In genomic region chr1:194362327-194362726, GRCh38 we compare ENCODE assay signal across 25 cellular contexts.
DNase-seq lines count a peak whose midpoint lies in the region; ATAC-seq and TF ChIP-seq lines count a peak whose summit lies in the region.
"Had no signal": no experiment of that assay in that cellular context is flagged by ENCODE, and none has a peak within 500 bp of the region (broad histone marks: within the 10 kb centered on the region; RNA-seq: fewer than 3 reads in every experiment).

No MANE protein-coding gene starts in this region.

- H3K4me1 Mint-ChIP-seq in mesothelial cell of epicardium: peaks cover 24% of the 10 kb centered on the region
- H3K4me1 Mint-ChIP-seq: CD14-positive monocyte; CD4-positive, alpha-beta memory T cell; CD4-positive, CD25-positive, alpha-beta regulatory T cell; CD8-positive, alpha-beta memory T cell had no signal

- peak overlapping the region; percentile 19 for H3K27ac Mint-ChIP-seq in mesothelial cell of epicardium
- H3K27ac Mint-ChIP-seq: CD14-positive monocyte; CD4-positive, alpha-beta memory T cell; CD4-positive, CD25-positive, alpha-beta regulatory T cell; CD8-positive, alpha-beta memory T cell had no signal

- H4K20me1 ChIP-seq in OCI-LY1 (ENCODE audit: insufficient read depth, low read length) (no peaks in the 10 kb centered on the region), SU-DHL-6 (ENCODE audit: low read depth, low read length) (no peaks in the 10 kb centered on the region), Karpas-422 (ENCODE audit: insufficient read depth, low read depth, low read length) (no peaks in the 10 kb centered on the region), PC-3 (ENCODE audit: low read length) (no peaks in the 10 kb centered on the region)
- H4K20me1 ChIP-seq: BLaER1 had no signal

- no peaks in the 10 kb centered on the region for H3K27me3 Mint-ChIP-seq in mesothelial cell of epicardium (ENCODE audit: low read depth)
- H3K27me3 Mint-ChIP-seq: CD4-positive, alpha-beta memory T cell; CD8-positive, alpha-beta memory T cell had no signal

- H3F3A ChIP-seq in OCI-LY1 (ENCODE audit: insufficient read depth, low read length) (no peaks in the 10 kb centered on the region), SU-DHL-6 (ENCODE audit: insufficient read depth) (no peaks in the 10 kb centered on the region), PC-3 (ENCODE audit: low read length, unreplicated experiment) (no peaks in the 10 kb centered on the region)

- 37% methylated on average over 4 of the region's 4 CpGs for WGBS in right cardiac atrium

- peaks cover 4% of the 10 kb centered on the region for H3K36me3 Mint-ChIP-seq in mesothelial cell of epicardium
- H3K36me3 Mint-ChIP-seq: CD14-positive monocyte; CD4-positive, alpha-beta memory T cell; CD4-positive, CD25-positive, alpha-beta regulatory T cell; CD8-positive, alpha-beta memory T cell had no signal

- H3K36me3 ChIP-seq in left ventricle myocardium inferior (no peaks in the 10 kb centered on the region), OCI-LY1 (ENCODE audit: insufficient read depth, low read length) (no peaks in the 10 kb centered on the region), SU-DHL-6 (ENCODE audit: low read length) (no peaks in the 10 kb centered on the region), Karpas-422 (ENCODE audit: insufficient read depth, low read length) (no peaks in the 10 kb centered on the region), PC-3 (ENCODE audit: low read depth, low read length) (no peaks in the 10 kb centered on the region)
- H3K36me3 ChIP-seq: BE2C, BLaER1 had no signal

- ATAC-seq in right cardiac atrium (no peak), PC-3 (no peak)
- ATAC-seq: GM12878 had no signal

- H3K79me2 ChIP-seq in OCI-LY1 (ENCODE audit: insufficient read depth, low read length) (no peaks in the 10 kb centered on the region), SU-DHL-6 (ENCODE audit: insufficient read depth, low read length) (no peaks in the 10 kb centered on the region), Karpas-422 (ENCODE audit: low read length) (no peaks in the 10 kb centered on the region), PC-3 (ENCODE audit: low read length) (no peaks in the 10 kb centered on the region)

- H3K9me3 ChIP-seq in left ventricle myocardium inferior (replicated peaks): no peaks in the 10 kb centered on the region
- no peaks in the 10 kb centered on the region for H3K9me3 ChIP-seq in right cardiac atrium (ENCODE audit: control insufficient read depth, low read length)
- no peaks in the 10 kb centered on the region for H3K9me3 ChIP-seq in OCI-LY1 (ENCODE audit: low read length)
- H3K9me3 ChIP-seq in SU-DHL-6 (ENCODE audit: insufficient read depth, low read length): no peaks in the 10 kb centered on the region
- H3K9me3 ChIP-seq in Karpas-422 (ENCODE audit: low read length): no peaks in the 10 kb centered on the region
- no peaks in the 10 kb centered on the region for H3K9me3 ChIP-seq in PC-3 (ENCODE audit: low read length)
- H3K9me3 ChIP-seq: BE2C had no signal

- no peaks in the 10 kb centered on the region for H3K9me2 ChIP-seq in OCI-LY1 (ENCODE audit: low read depth, low read length)
- no peaks in the 10 kb centered on the region for H3K9me2 ChIP-seq in SU-DHL-6 (replicated peaks; ENCODE audit: insufficient read depth, low read length)
- H3K9me2 ChIP-seq in Karpas-422 (replicated peaks; ENCODE audit: insufficient read depth, low read length): no peaks in the 10 kb centered on the region
- no peaks in the 10 kb centered on the region for H3K9me2 ChIP-seq in PC-3 (replicated peaks; ENCODE audit: low read length)

- no TSS peak for BruUV-seq in PC-3 (replicated peaks; lab: Mats Ljungman, UMichigan)

- H3K4me2 ChIP-seq in OCI-LY1 (ENCODE audit: low read length) (no peak overlapping the region), SU-DHL-6 (ENCODE audit: low read depth, low read length, poor library complexity, severe bottlenecking) (no peak overlapping the region), Karpas-422 (ENCODE audit: low read depth, low read length, poor library complexity, severe bottlenecking) (no peak overlapping the region), PC-3 (ENCODE audit: low read length) (no peak overlapping the region)
- H3K4me2 ChIP-seq: BLaER1 had no signal

- H3K4me1 ChIP-seq in left ventricle myocardium inferior (peaks cover 3% of the 10 kb centered on the region), right cardiac atrium (ENCODE audit: control insufficient read depth, insufficient read depth, low read length) (no peaks in the 10 kb centered on the region), OCI-LY1 (ENCODE audit: insufficient read depth, low read length, severe bottlenecking) (peaks cover 17% of the 10 kb centered on the region), Karpas-422 (ENCODE audit: low read length) (no peaks in the 10 kb centered on the region), PC-3 (ENCODE audit: insufficient read depth, low read length) (peaks cover 10% of the 10 kb centered on the region)
- H3K4me1 ChIP-seq: BE2C, BLaER1 had no signal

- intact Hi-C loops in left ventricle myocardium inferior (cut with micrococcal nuclease) (no loop called here), right cardiac atrium (cut with DNase I) (no loop called here), PC-3 (cut with micrococcal nuclease) (no loop called here)

- POLR2A ChIA-PET in PC-3 (lab: Charles Lee; ENCODE audit: unreplicated experiment): no interaction called here

- H3K9ac ChIP-seq in OCI-LY1 (ENCODE audit: low read length) (no peak overlapping the region), SU-DHL-6 (ENCODE audit: low read length) (no peak overlapping the region), Karpas-422 (ENCODE audit: low read length) (no peak overlapping the region), PC-3 (ENCODE audit: low read length) (no peak overlapping the region)
- H3K9ac ChIP-seq: BLaER1 had no signal

- CTCF ChIA-PET in PC-3 (lab: Charles Lee): no interaction called here

- H3K27me3 ChIP-seq in left ventricle myocardium inferior (ENCODE audit: low read depth): no peaks in the 10 kb centered on the region
- H3K27me3 ChIP-seq in right cardiac atrium (ENCODE audit: control insufficient read depth, insufficient read depth): no peaks in the 10 kb centered on the region
- no peaks in the 10 kb centered on the region for H3K27me3 ChIP-seq in OCI-LY1 (ENCODE audit: insufficient read depth, low read length)
- H3K27me3 ChIP-seq in SU-DHL-6 (ENCODE audit: low read length): no peaks in the 10 kb centered on the region
- no peaks in the 10 kb centered on the region for H3K27me3 ChIP-seq in Karpas-422 (ENCODE audit: low read length)
- H3K27me3 ChIP-seq in PC-3 (ENCODE audit: low read length): no peaks in the 10 kb centered on the region
- H3K27me3 ChIP-seq: BE2C, BLaER1 had no signal

- DNase-seq in left ventricle myocardium inferior (no peak), right cardiac atrium (no peak), mesothelial cell of epicardium (ENCODE audit: low spot score in 2 of 2, unreplicated experiment in 2 of 2) (no peak), Karpas-422 (no peak), PC-3 (no peak)
- DNase-seq: 8988T; ACHN; BE2C; C1 segment of cervical spinal cord; CD4-positive, alpha-beta memory T cell; CD4-positive, CD25-positive, alpha-beta regulatory T cell; CD8-positive, alpha-beta memory T cell; COR-L47; DMS 273 treated with DMSO at 0.1 percent for 48 hours; DMS153; DMS53; DMS79; DND-41; EL; GDM1 had no signal

- TF ChIP-seq CTCF in left ventricle myocardium inferior (IDR thresholded peaks at IDR 0.05; ENCODE audit: borderline replicate concordance): no peak
- TF ChIP-seq CTCF in OCI-LY1 (IDR thresholded peaks at IDR 0.05; ENCODE audit: low read length): no peak
- no peak for TF ChIP-seq CTCF in SU-DHL-6 (IDR thresholded peaks at IDR 0.05; ENCODE audit: insufficient read depth, low read length, poor library complexity, severe bottlenecking)
- TF ChIP-seq CTCF in mesothelial cell of epicardium (IDR thresholded peaks at IDR 0.05; ENCODE audit: unreplicated experiment): no peak
- no peak for TF ChIP-seq CTCF in PC-3 (conservative IDR thresholded peaks at IDR 0.05; ENCODE audit: low read depth, low read length)

- H3K9me3 Mint-ChIP-seq in mesothelial cell of epicardium: peaks cover 12% of the 10 kb centered on the region
- H3K9me3 Mint-ChIP-seq: CD8-positive, alpha-beta memory T cell had no signal

- H3K4me3 ChIP-seq in left ventricle myocardium inferior (no peak overlapping the region), right cardiac atrium (ENCODE audit: low read length) (no peak overlapping the region), OCI-LY1 (ENCODE audit: low read depth, low read length, poor library complexity, severe bottlenecking) (no peak overlapping the region), SU-DHL-6 (ENCODE audit: insufficient read depth, low read length, poor library complexity, severe bottlenecking) (no peak overlapping the region), Karpas-422 (ENCODE audit: low read length) (no peak overlapping the region), PC-3 (ENCODE audit: low read length) (no peak overlapping the region)
- H3K4me3 ChIP-seq: BLaER1, GM12878 had no signal

- H2AFZ ChIP-seq in OCI-LY1 (ENCODE audit: low read length): peak overlapping the region; percentile 86
- peak overlapping the region; percentile 67 for H2AFZ ChIP-seq in SU-DHL-6 (ENCODE audit: low read depth, low read length, severe bottlenecking)
- H2AFZ ChIP-seq in Karpas-422 (ENCODE audit: low read length): no peak overlapping the region
- H2AFZ ChIP-seq in PC-3 (ENCODE audit: low read length): no peak overlapping the region

- H3K4me3 Mint-ChIP-seq in mesothelial cell of epicardium: no peak overlapping the region
- H3K4me3 Mint-ChIP-seq: CD14-positive monocyte; CD4-positive, alpha-beta memory T cell; CD4-positive, CD25-positive, alpha-beta regulatory T cell; CD8-positive, alpha-beta memory T cell had no signal

- peak overlapping the region; percentile 48 for H3K27ac ChIP-seq in left ventricle myocardium inferior (replicated peaks)
- no peak overlapping the region for H3K27ac ChIP-seq in right cardiac atrium (ENCODE audit: low read length)
- no peak overlapping the region for H3K27ac ChIP-seq in OCI-LY1 (ENCODE audit: low read depth, low read length, poor library complexity, severe bottlenecking)
- no peak overlapping the region for H3K27ac ChIP-seq in SU-DHL-6 (ENCODE audit: low read depth, low read length)
- no peak overlapping the region for H3K27ac ChIP-seq in Karpas-422 (ENCODE audit: low read length)
- H3K27ac ChIP-seq in PC-3 (ENCODE audit: low read length): no peak overlapping the region
- H3K27ac ChIP-seq: BLaER1 had no signal

Comparison
In these comparisons a context has a peak if more than half of its experiments do, and no peak if none do; other contexts are left out.
1. H2AFZ ChIP-seq: peak in OCI-LY1 (single experiment) and SU-DHL-6 (single experiment); none in Karpas-422 (single experiment) and PC-3 (single experiment).